ENCODE assay signal across 17 cellular contexts in genomic region chr6:109025639-109026038, GRCh38.
"Had no signal": no experiment of that assay in that cellular context is flagged by ENCODE, and none has a peak within 500 bp of the region (broad histone marks: within the 10 kb centered on the region; RNA-seq: fewer than 3 reads in every experiment).

No MANE protein-coding gene starts in this region.

- H3K27me3 Mint-ChIP-seq: activated CD8-positive, alpha-beta memory T cell treated with anti-CD3 and anti-CD28 coated beads, Interleukin-2, amount 10 ng/mL, durations not matched to agents 7 days and 5 days; activated T-cell treated with anti-CD3 and anti-CD28 coated beads, Interleukin-2, amount 50 U/mL, for 24 hours; stimulated activated memory B cell treated with anti-CD40 and anti-IgM and Interleukin-4, amounts not matched to agents 10 μg/mL and 1 μg/mL and 100 μg/mL, for 72 hours had no signal

- H3K9me3 ChIP-seq: tibial artery had no signal

- ATAC-seq: activated CD8-positive, alpha-beta memory T cell treated with anti-CD3 and anti-CD28 coated beads, Interleukin-2, amount 10 ng/mL, durations not matched to agents 7 days and 5 days; left colon; stimulated activated memory B cell treated with anti-CD40 and anti-IgM and Interleukin-4, amounts not matched to agents 10 μg/mL and 1 μg/mL and 100 μg/mL, for 72 hours had no signal

- DNase-seq: activated CD4-positive, alpha-beta T cell treated with anti-CD3 and anti-CD28 coated beads for 1 hour; activated CD4-positive, alpha-beta T cell treated with anti-CD3 and anti-CD28 coated beads, Interleukin-2, amount 50 U/mL, for 4 hours; activated CD8-positive, alpha-beta memory T cell treated with anti-CD3 and anti-CD28 coated beads, Interleukin-2, amount 10 ng/mL, durations not matched to agents 7 days and 5 days; activated effector memory CD4-positive, alpha-beta T cell treated with anti-CD3 and anti-CD28 coated beads, Interleukin-2, amount 50 U/mL, for 16 hours; activated T-cell treated with anti-CD3 and anti-CD28 coated beads, Interleukin-2, amount 50 U/mL, for 24 hours; dorsolateral prefrontal cortex; glutamatergic neuron; left colon; T1000; tibial artery had no signal

- H3K4me3 ChIP-seq: dorsolateral prefrontal cortex, lung, tibial artery had no signal

- H3K27ac Mint-ChIP-seq: activated CD8-positive, alpha-beta memory T cell treated with anti-CD3 and anti-CD28 coated beads, Interleukin-2, amount 10 ng/mL, durations not matched to agents 7 days and 5 days; activated T-cell treated with anti-CD3 and anti-CD28 coated beads, Interleukin-2, amount 50 U/mL, for 24 hours; mesothelial cell of epicardium; stimulated activated memory B cell treated with anti-CD40 and anti-IgM and Interleukin-4, amounts not matched to agents 10 μg/mL and 1 μg/mL and 100 μg/mL, for 72 hours had no signal

- H3K36me3 ChIP-seq: tibial artery had no signal

- H3K36me3 Mint-ChIP-seq: stimulated activated memory B cell treated with anti-CD40 and anti-IgM and Interleukin-4, amounts not matched to agents 10 μg/mL and 1 μg/mL and 100 μg/mL, for 72 hours had no signal

- H3K9me3 Mint-ChIP-seq: activated T-cell treated with anti-CD3 and anti-CD28 coated beads, Interleukin-2, amount 50 U/mL, for 24 hours had no signal

- H3K4me3 Mint-ChIP-seq: activated CD8-positive, alpha-beta memory T cell treated with anti-CD3 and anti-CD28 coated beads, Interleukin-2, amount 10 ng/mL, durations not matched to agents 7 days and 5 days; activated T-cell treated with anti-CD3 and anti-CD28 coated beads, Interleukin-2, amount 50 U/mL, for 24 hours; mesothelial cell of epicardium; stimulated activated memory B cell treated with anti-CD40 and anti-IgM and Interleukin-4, amounts not matched to agents 10 μg/mL and 1 μg/mL and 100 μg/mL, for 72 hours had no signal

- H3K27ac ChIP-seq: parathyroid adenoma, tibial artery had no signal

- FAIRE-seq: astrocyte, endometrium, urothelium cell line had no signal

- H3K27me3 ChIP-seq: dorsolateral prefrontal cortex, tibial artery had no signal
